ENCODE assay signal across 16 cellular contexts in the genomic region with DNA sequence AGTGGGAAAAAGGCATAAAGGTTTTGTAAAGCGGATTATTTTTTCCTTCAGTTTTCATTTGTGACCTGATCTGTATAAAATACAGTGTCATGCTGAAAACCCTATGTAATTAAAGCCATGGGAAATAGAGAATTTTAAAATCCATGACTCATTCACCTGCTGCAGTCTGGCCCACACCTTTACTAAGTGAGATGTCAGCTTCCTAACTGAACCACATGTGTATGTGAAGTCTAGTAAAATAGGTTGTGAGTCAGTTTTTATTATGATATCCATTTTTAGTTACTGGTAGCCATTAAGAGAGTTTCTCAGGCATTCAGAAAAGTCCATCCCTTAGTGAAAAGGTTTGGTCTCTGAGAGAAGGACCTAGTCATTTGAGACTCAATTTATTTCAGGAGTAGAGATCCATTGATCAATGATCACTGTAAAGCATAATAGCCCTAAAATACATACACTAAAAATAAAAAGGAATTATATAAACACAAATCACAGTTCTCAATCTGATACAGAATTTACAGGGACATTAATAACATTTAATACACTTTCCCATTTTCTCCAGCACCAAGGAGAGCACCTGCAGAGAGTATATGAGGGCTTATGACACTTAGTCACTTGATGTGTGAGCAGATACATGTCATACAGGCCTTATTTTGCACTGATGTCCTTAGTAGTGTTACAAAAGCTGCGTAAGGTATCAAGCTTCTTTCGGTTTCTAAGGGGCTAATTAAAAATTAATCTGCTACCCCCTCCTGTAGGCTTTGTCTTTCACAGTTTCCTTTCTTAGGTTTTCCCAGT.
DNase-seq lines count a peak whose midpoint lies in the region; ATAC-seq and TF ChIP-seq lines count a peak whose summit lies in the region.
"Had no signal": no experiment of that assay in that cellular context is flagged by ENCODE, and none has a peak within 500 bp of the region (broad histone marks: within the 10 kb centered on the region; RNA-seq: fewer than 3 reads in every experiment).

No MANE protein-coding gene starts in this region.

- TF ChIP-seq CTCF in mesothelial cell of epicardium (IDR thresholded peaks at IDR 0.05; ENCODE audit: unreplicated experiment), result no peak

- DNase-seq in astrocyte of the hippocampus (ENCODE audit: low read depth, low spot score), result peak; percentile 22
- DNase-seq in memory B cell (ENCODE audit: low spot score in 2 of 2), result no peak
- DNase-seq in mesothelial cell of epicardium (ENCODE audit: low spot score in 2 of 2, unreplicated experiment in 2 of 2), result no peak
- DNase-seq in HUDEP-2 (lab: John Stamatoyannopoulos, UW; ENCODE audit: unreplicated experiment in 76 of 76), result no peak
- DNase-seq in NCI-H187 (lab: John Stamatoyannopoulos, UW), result no peak
- DNase-seq: activated CD8-positive, alpha-beta memory T cell treated with anti-CD3 and anti-CD28 coated beads for 24 hours; amniotic stem cell; DMS 273 treated with DMSO at 0.1 percent for 48 hours; H7; naive thymus-derived CD8-positive, alpha-beta T cell; NCI-H1417; NK-92 treated with Interleukin-12 subunit alpha and Interleukin-12 subunit beta, amount 100 ng/mL, for 24 hours; T-helper 1 cell; uterus had no signal

- H3K4me1 Mint-ChIP-seq in memory B cell, result peaks cover 30% of the 10 kb centered on the region
- H3K4me1 Mint-ChIP-seq in mesothelial cell of epicardium, result no peaks in the 10 kb centered on the region

- H3K4me3 Mint-ChIP-seq in memory B cell, result no peak overlapping the region
- no peak overlapping the region for H3K4me3 Mint-ChIP-seq in mesothelial cell of epicardium
- H3K4me3 Mint-ChIP-seq: naive thymus-derived CD8-positive, alpha-beta T cell had no signal

- ATAC-seq in GM19438 (IDR thresholded peaks at IDR 0.05; ENCODE audit: low read depth, unreplicated experiment) (peak; percentile 60), HG03159 (IDR thresholded peaks at IDR 0.05; ENCODE audit: unreplicated experiment) (peak; percentile 84), memory B cell (ENCODE audit: low read depth) (no peak)
- ATAC-seq: naive thymus-derived CD8-positive, alpha-beta T cell had no signal

- H3K36me3 Mint-ChIP-seq in memory B cell (peaks cover 16% of the 10 kb centered on the region), mesothelial cell of epicardium (peaks cover 26% of the 10 kb centered on the region)

- H3K27me3 Mint-ChIP-seq in memory B cell (no peaks in the 10 kb centered on the region), mesothelial cell of epicardium (ENCODE audit: low read depth) (no peaks in the 10 kb centered on the region)
- H3K27me3 Mint-ChIP-seq: naive thymus-derived CD8-positive, alpha-beta T cell had no signal

- H3K27ac Mint-ChIP-seq in memory B cell, result peak overlapping the region; percentile 80
- H3K27ac Mint-ChIP-seq in mesothelial cell of epicardium, result no peak overlapping the region

- H3K9me3 Mint-ChIP-seq in memory B cell, result no peaks in the 10 kb centered on the region
- H3K9me3 Mint-ChIP-seq in mesothelial cell of epicardium, result peaks cover 2% of the 10 kb centered on the region
